Comparison of ENCODE assay signal across 11 cellular contexts in the genomic region with DNA sequence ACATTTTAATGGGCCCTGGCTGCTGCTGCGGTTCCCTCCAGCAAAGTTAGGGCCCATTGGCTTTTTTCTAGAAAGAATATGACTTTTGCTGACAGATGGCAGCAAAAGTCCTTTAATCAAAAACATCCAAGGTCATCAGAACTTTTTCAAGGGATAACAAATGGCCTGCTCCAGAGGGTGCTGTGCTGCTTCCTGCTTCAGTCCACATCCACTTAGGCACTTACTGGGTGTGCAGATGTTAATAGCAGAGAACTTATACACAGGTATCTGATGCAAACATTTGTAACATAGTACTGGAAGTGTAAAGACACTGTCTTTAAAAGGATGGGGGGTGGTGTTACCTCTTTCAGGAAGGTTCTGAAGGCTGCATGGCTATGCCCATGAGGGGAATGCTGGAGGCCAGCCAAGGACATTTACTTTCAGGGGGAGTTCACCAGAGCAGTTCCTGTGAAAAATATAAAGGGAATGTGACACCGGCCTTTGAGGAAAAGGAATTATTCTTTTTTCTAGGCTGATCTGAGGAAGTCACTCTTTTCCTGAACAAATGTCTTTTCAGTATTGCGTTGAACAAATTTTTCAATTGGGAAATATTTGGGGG. TPM values are rescaled to one million over a fixed set of nuclear protein-coding genes. Genes with fewer than 3 reads are reported as not detected.
A peak's percentile ranks its signal among the peaks of the same experiment; 100 is the strongest.
DNase-seq lines count a peak whose midpoint lies in the region; ATAC-seq, FAIRE-seq and TF ChIP-seq lines count a peak whose summit lies in the region.
"Had no signal": no experiment of that assay in that cellular context is flagged by ENCODE, and none has a peak within 500 bp of the region (broad histone marks: within the 10 kb centered on the region; RNA-seq: fewer than 3 reads in every experiment).

No MANE protein-coding gene starts in this region.

- TF ChIP-seq RAD21 in K562 (CRISPR knock-in tag; conservative IDR thresholded peaks at IDR 0.05 in 1 of 2, IDR thresholded peaks at IDR 0.05 in 1 of 2), result peak; percentile 13 to 53; a peak in 2 of 4 replicates

- intact Hi-C loops in CD4-positive, alpha-beta memory T cell (cut with micrococcal nuclease), result loop anchor here (5.0 kb wide), 1 partner anchor 133 kb away; the partner anchor contains the start of gene LNPK
- intact Hi-C loops in K562 (cut with micrococcal nuclease) (no loop called here), heart right ventricle (cut with DNase I) (loop anchor here in 2 of 10 donors (5.0 to 10.0 kb wide), 2 partner anchors 317 to 680 kb away; no protein-coding TSS in a partner anchor), heart left ventricle (cut with DNase I) (loop anchor here in 3 of 10 donors (5.0 to 10.0 kb wide), 3 partner anchors 677 to 682 kb away; no protein-coding TSS in a partner anchor), CD14-positive monocyte (cut with micrococcal nuclease) (loop anchor here in 1 of 2 donors (5.0 kb wide), 1 partner anchor 1798 kb away; no protein-coding TSS in a partner anchor)

- TF ChIP-seq POLR2A in K562 (conservative IDR thresholded peaks at IDR 0.05) (no peak), heart left ventricle (IDR thresholded peaks at IDR 0.05) (no peak)

- no peaks in the 10 kb centered on the region for H3F3A ChIP-seq in Loucy (ENCODE audit: low read depth)

- DNase-seq in CD4-positive, alpha-beta memory T cell, result no peak
- DNase-seq in K562 (ENCODE audit: extremely low read depth in 1 of 4, low spot score in 3 of 4), result no peak
- no peak for DNase-seq in nephron progenitor cell
- DNase-seq in heart right ventricle, result no peak
- no peak for DNase-seq in heart left ventricle
- DNase-seq in CD14-positive monocyte (ENCODE audit: low spot score), result no peak
- DNase-seq: activated CD4-positive, alpha-beta T cell treated with anti-CD3 and anti-CD28 coated beads, Interleukin-2, amount 10 ng/mL, durations not matched to agents 24 days and 14 days; thyroid gland had no signal

- no peak for FAIRE-seq in K562 (lab: Jason Lieb, UNC)

- POLR2A ChIA-PET in CD4-positive, alpha-beta memory T cell (lab: Charles Lee; ENCODE audit: partially characterized antibody), result no interaction called here
- POLR2A ChIA-PET in K562 (lab: Yijun Ruan, JAX), result no interaction called here

- H3K9me2 ChIP-seq in Loucy (replicated peaks; ENCODE audit: low read depth, low read length), result no peaks in the 10 kb centered on the region

- TF ChIP-seq CTCF in Loucy (conservative IDR thresholded peaks at IDR 0.05; ENCODE audit: low read length) (peak; percentile 25), K562 (IDR thresholded peaks at IDR 0.05 in 2 of 3, conservative IDR thresholded peaks at IDR 0.05 in 1 of 3; ENCODE audit: insufficient read depth in 2 of 3, low read depth in 1 of 3, low read length in 3 of 3) (0 out of 6 replicates have a peak, but pooled peaks of 1 of the 3 experiments have one; percentile 14), nephron progenitor cell (IDR thresholded peaks at IDR 0.05) (no peak), heart right ventricle (IDR thresholded peaks at IDR 0.05) (no peak), heart left ventricle (IDR thresholded peaks at IDR 0.05) (peak in 1 of 12 donors; percentile 12), CD14-positive monocyte (IDR thresholded peaks at IDR 0.05) (no peak)

- H3K4me2 ChIP-seq in Loucy (ENCODE audit: low read depth, low read length, poor library complexity, severe bottlenecking) (no peak overlapping the region), K562 (ENCODE audit: insufficient read depth, low read length) (no peak overlapping the region)

- H4K20me1 ChIP-seq in Loucy (ENCODE audit: insufficient read depth, low read length, poor library complexity, severe bottlenecking) (no peaks in the 10 kb centered on the region), K562 (replicated peaks; ENCODE audit: control insufficient read depth, insufficient read depth, low read length) (0 out of 2 replicates have a peak, but pooled peaks cover 2% of the 10 kb centered on the region)

- H2AFZ ChIP-seq in Loucy (ENCODE audit: low read length) (no peak overlapping the region), K562 (ENCODE audit: low read depth, low read length) (no peak overlapping the region)

- WGBS in K562 (ENCODE audit: insufficient coverage, low coverage, missing lambda C conversion rate), result 3% methylated on average over 3 of the region's 3 CpGs
- 30 to 33% methylated on average over 3 of the region's 3 CpGs for WGBS in heart right ventricle, 2 donors
- 29 to 34% (median 32%) methylated on average over 3 of the region's 3 CpGs for WGBS in heart left ventricle, 4 donors

- H3K9ac ChIP-seq in Loucy (ENCODE audit: low read depth, low read length, poor library complexity, severe bottlenecking) (no peak overlapping the region), K562 (ENCODE audit: insufficient read depth in 1 of 2, low read depth in 2 of 2, low read length in 2 of 2) (no peak overlapping the region)

- peak; percentile 32 for ATAC-seq in K562
- no peak for ATAC-seq in heart right ventricle
- ATAC-seq in heart left ventricle, result no peak
- ATAC-seq in HG03097 (IDR thresholded peaks at IDR 0.05; ENCODE audit: low FRiP score, unreplicated experiment), result no peak

- no peak overlapping the region for H3K4me3 ChIP-seq in CD4-positive, alpha-beta memory T cell (ENCODE audit: low read length in 2 of 2)
- H3K4me3 ChIP-seq in Loucy (ENCODE audit: low read length, poor library complexity, severe bottlenecking) (no peak overlapping the region), K562 (no peak overlapping the region), heart right ventricle (no peak overlapping the region), heart left ventricle (no peak overlapping the region)
- H3K4me3 ChIP-seq: thyroid gland had no signal

- peaks cover 92% of the 10 kb centered on the region for H3K27me3 ChIP-seq in CD4-positive, alpha-beta memory T cell (ENCODE audit: insufficient read depth, low read length)
- H3K27me3 ChIP-seq in Loucy (ENCODE audit: insufficient read depth, low read length, poor library complexity, severe bottlenecking), result no peaks in the 10 kb centered on the region
- H3K27me3 ChIP-seq in K562 (ENCODE audit: control insufficient read depth in 2 of 2, insufficient read depth in 2 of 2, low read length in 2 of 2), result peaks cover 46 to 68% of the 10 kb centered on the region in 2 experiments
- H3K27me3 ChIP-seq in heart right ventricle, result peaks cover 54 to 100% (median 99%) of the 10 kb centered on the region in 7 donors
- H3K27me3 ChIP-seq in heart left ventricle, result peaks cover 71 to 100% (median 99%) of the 10 kb centered on the region in 9 donors

- no TSS peak for BruUV-seq in K562 (replicated peaks; lab: Mats Ljungman, UMichigan)

- peaks cover 0 to 45% (median 41%) of the 10 kb centered on the region in 8 donors for H3K9me3 Mint-ChIP-seq in CD4-positive, alpha-beta memory T cell
- H3K9me3 Mint-ChIP-seq in nephron progenitor cell (no peaks in the 10 kb centered on the region), CD14-positive monocyte (peaks cover 0 to 45% (median 28%) of the 10 kb centered on the region in 7 donors)
- H3K9me3 Mint-ChIP-seq: activated CD4-positive, alpha-beta T cell treated with anti-CD3 and anti-CD28 coated beads, Interleukin-2, amount 10 ng/mL, durations not matched to agents 24 days and 14 days had no signal

- no peaks in the 10 kb centered on the region for H3K36me3 ChIP-seq in CD4-positive, alpha-beta memory T cell (ENCODE audit: insufficient read depth, low read length)
- H3K36me3 ChIP-seq in Loucy (ENCODE audit: insufficient read depth, low read length), result no peaks in the 10 kb centered on the region
- H3K36me3 ChIP-seq in K562 (ENCODE audit: control insufficient read depth, insufficient read depth, low read length), result no peaks in the 10 kb centered on the region
- H3K36me3 ChIP-seq in heart right ventricle, result no peaks in the 10 kb centered on the region
- H3K36me3 ChIP-seq in heart left ventricle, result no peaks in the 10 kb centered on the region
- H3K36me3 ChIP-seq: thyroid gland had no signal

- peak overlapping the region in 3 of 7 donors; percentile 35 to 70 (median 54) for H3K27ac Mint-ChIP-seq in CD4-positive, alpha-beta memory T cell
- H3K27ac Mint-ChIP-seq in nephron progenitor cell (peak overlapping the region; percentile 99), CD14-positive monocyte (no peak overlapping the region)
- H3K27ac Mint-ChIP-seq: activated CD4-positive, alpha-beta T cell treated with anti-CD3 and anti-CD28 coated beads, Interleukin-2, amount 10 ng/mL, durations not matched to agents 24 days and 14 days had no signal

- peaks cover 1 to 8% of the 10 kb centered on the region in 2 donors for H3K36me3 Mint-ChIP-seq in CD4-positive, alpha-beta memory T cell
- peaks cover 39% of the 10 kb centered on the region for H3K36me3 Mint-ChIP-seq in nephron progenitor cell (ENCODE audit: low read depth)
- H3K36me3 Mint-ChIP-seq in CD14-positive monocyte, result peaks cover 0 to 19% of the 10 kb centered on the region in 2 donors

- no peak overlapping the region for H3K27ac ChIP-seq in CD4-positive, alpha-beta memory T cell (ENCODE audit: low read depth, low read length)
- H3K27ac ChIP-seq in K562 (ENCODE audit: extremely low read depth, low read depth, low read length), result no peak overlapping the region
- peak overlapping the region in 1 of 10 donors; percentile 75 for H3K27ac ChIP-seq in heart right ventricle
- peak overlapping the region in 2 of 12 donors; percentile 75 to 81 for H3K27ac ChIP-seq in heart left ventricle
- H3K27ac ChIP-seq: thyroid gland had no signal

- CTCF ChIA-PET in CD4-positive, alpha-beta memory T cell (lab: Charles Lee; ENCODE audit: partially characterized antibody), result interaction anchor here (1.4 to 2.1 kb wide), 3 partner anchors 8 to 517 kb away, joined by 4 to 8 read pairs (median 6); no protein-coding TSS in a partner anchor
- CTCF ChIA-PET in K562 (lab: Yijun Ruan, JAX; ENCODE audit: low intra/inter-chr PET ratio), result interaction anchor here (1.7 kb wide), 1 partner anchor 8 kb away, joined by 4 read pairs; no protein-coding TSS in a partner anchor

- in situ Hi-C loops in K562 (cut with MboI), result loop anchor here (25.0 kb wide), 2 partner anchors 677 to 1627 kb away; no protein-coding TSS in a partner anchor

- H3K4me3 Mint-ChIP-seq in CD4-positive, alpha-beta memory T cell, result peak overlapping the region in 5 of 8 donors; percentile 54 to 77 (median 59)
- peak overlapping the region; percentile 100 for H3K4me3 Mint-ChIP-seq in nephron progenitor cell
- peak overlapping the region in 1 of 2 donors; percentile 88 for H3K4me3 Mint-ChIP-seq in CD14-positive monocyte

- no peak for TF ChIP-seq EP300 in K562 (IDR thresholded peaks at IDR 0.05; ENCODE audit: low read length)

- peaks cover 13 to 57% (median 40%) of the 10 kb centered on the region in 4 donors for H3K4me1 Mint-ChIP-seq in CD4-positive, alpha-beta memory T cell
- H3K4me1 Mint-ChIP-seq in nephron progenitor cell (peaks cover 34% of the 10 kb centered on the region), CD14-positive monocyte (peaks cover 37% of the 10 kb centered on the region)

- H3K4me1 ChIP-seq in CD4-positive, alpha-beta memory T cell (ENCODE audit: insufficient read depth, low read length), result peaks cover 39% of the 10 kb centered on the region
- H3K4me1 ChIP-seq in Loucy (ENCODE audit: insufficient read depth, low read length, poor library complexity, severe bottlenecking) (peaks cover 5% of the 10 kb centered on the region), K562 (replicated peaks in 1 of 2; ENCODE audit: control insufficient read depth in 2 of 2, insufficient read depth in 2 of 2, low read length in 2 of 2) (peaks cover 0 to 13% of the 10 kb centered on the region in 2 experiments; a peak in 2 of 5 replicates), heart right ventricle (peaks cover 0 to 32% (median 13%) of the 10 kb centered on the region in 9 donors), heart left ventricle (peaks cover 0 to 33% (median 10%) of the 10 kb centered on the region in 12 donors)

- H3K79me2 ChIP-seq in Loucy (ENCODE audit: insufficient read depth, low read length) (no peaks in the 10 kb centered on the region), K562 (ENCODE audit: control insufficient read depth, insufficient read depth, low read length) (no peaks in the 10 kb centered on the region)

- no peaks in the 10 kb centered on the region for H3K9me3 ChIP-seq in CD4-positive, alpha-beta memory T cell (ENCODE audit: control insufficient read depth in 1 of 2, low read length in 2 of 2)
- H3K9me3 ChIP-seq in Loucy (ENCODE audit: insufficient read depth, low read depth, low read length) (no peaks in the 10 kb centered on the region), K562 (replicated peaks; ENCODE audit: control insufficient read depth, insufficient read depth, low read depth, low read length) (no peaks in the 10 kb centered on the region), heart right ventricle (no peaks in the 10 kb centered on the region), heart left ventricle (no peaks in the 10 kb centered on the region)
- H3K9me3 ChIP-seq: thyroid gland had no signal

- no peaks in the 10 kb centered on the region for H3K9me1 ChIP-seq in K562 (ENCODE audit: control insufficient read depth, insufficient read depth, low read length)

- H3K27me3 Mint-ChIP-seq in CD4-positive, alpha-beta memory T cell, result peaks cover 74 to 79% of the 10 kb centered on the region in 2 donors
- H3K27me3 Mint-ChIP-seq in nephron progenitor cell (ENCODE audit: low read depth, poor library complexity) (peaks cover 15% of the 10 kb centered on the region), CD14-positive monocyte (ENCODE audit: low read depth in 3 of 3) (peaks cover 92 to 100% (median 92%) of the 10 kb centered on the region in 3 donors)

RNA-seq across cellular contexts. Expression of gene HOXD8, which starts 5.6 kb away (rescaled TPM):
- not detected for total RNA-seq in CD4-positive, alpha-beta memory T cell
- not detected for polyA plus RNA-seq in CD4-positive, alpha-beta memory T cell
- total RNA-seq in K562 (2011; cell fraction: chromatin; rRNA removed; ENCODE audit: low replicate concordance), result not detected in 2 replicates
- total RNA-seq in K562 (2011; cell fraction: nucleolus; rRNA removed), result not detected in 2 replicates
- total RNA-seq in K562 (2011; cell fraction: nucleoplasm; rRNA removed), result not detected in 2 replicates
- total RNA-seq in K562 (2014; rRNA removed) (not detected in 2 replicates), K562 (2014; rRNA removed; fragmentation: Illumina TruSeq; extraction: Trizol) (0.15 TPM in 1 of 2 replicates, not detected in the other), K562 (2015; rRNA removed; fragmentation: Illumina TruSeq; extraction: Trizol) (not detected in 2 replicates), K562 (2021) (not detected in 2 replicates), heart right ventricle (1 to 10 TPM in 1 of 10 donors, under 1 TPM in 7, not detected in 2; 0.26 to 1.5 (median 0.42) TPM), heart left ventricle (1 to 10 TPM in 3 of 9 donors, under 1 TPM in 6; 0.37 to 1.8 (median 0.59) TPM)
- polyA plus RNA-seq in K562 (2011; rRNA removed) (not detected in 2 replicates), K562 (2014; fragmentation: Illumina TruSeq; extraction: Trizol) (not detected in 2 replicates), K562 (2014; fragmentation: Nextera tagmentation; extraction: Ambion mirVana) (under 1 TPM in 1 of 2 experiments, not detected in 1; 0.04 TPM), K562 (2014; rRNA removed) (0.30 TPM in 1 of 2 replicates, not detected in the other), heart right ventricle (under 1 TPM; 0.35 to 0.59 TPM), heart left ventricle (under 1 TPM; 0.21 to 0.42 TPM), CD14-positive monocyte (not detected)
- polyA plus RNA-seq in K562 (2011; cell fraction: cytosol; rRNA removed), result not detected in 2 replicates
- not detected in 2 replicates for polyA plus RNA-seq in K562 (2011; cell fraction: nucleus; rRNA removed)
- 0.57 TPM in 1 of 2 replicates, not detected in the other for polyA plus RNA-seq in K562 (2012)
- polyA minus RNA-seq in K562 (2011; rRNA and poly(A)+ RNA removed), result not detected in 2 replicates
- not detected in 2 replicates for polyA minus RNA-seq in K562 (2011; cell fraction: cytosol; rRNA and poly(A)+ RNA removed)
- polyA minus RNA-seq in K562 (2011; cell fraction: nucleus; rRNA and poly(A)+ RNA removed), result 0.22 TPM in 1 of 2 replicates, not detected in the other
- total RNA-seq: activated CD4-positive, alpha-beta T cell treated with anti-CD3 and anti-CD28 coated beads, Interleukin-2, amount 10 ng/mL, durations not matched to agents 24 days and 14 days; fibroblast of lung had no signal
- polyA plus RNA-seq: fibroblast of lung had no signal

RNA-seq across cellular contexts. Expression of gene HOXD9, which starts 12.6 kb away (rescaled TPM):
- not detected for total RNA-seq in CD4-positive, alpha-beta memory T cell
- polyA plus RNA-seq in CD4-positive, alpha-beta memory T cell, result not detected
- not detected in 2 replicates for total RNA-seq in K562 (2011; cell fraction: chromatin; rRNA removed; ENCODE audit: low replicate concordance)
- total RNA-seq in K562 (2011; cell fraction: nucleolus; rRNA removed), result not detected in 2 replicates
- not detected in 2 replicates for total RNA-seq in K562 (2011; cell fraction: nucleoplasm; rRNA removed)
- total RNA-seq in K562 (2014; rRNA removed) (not detected in 2 replicates), K562 (2014; rRNA removed; fragmentation: Illumina TruSeq; extraction: Trizol) (not detected in 2 replicates), K562 (2015; rRNA removed; fragmentation: Illumina TruSeq; extraction: Trizol) (not detected in 2 replicates), K562 (2021) (not detected in 2 replicates), heart right ventricle (under 1 TPM in 2 of 10 donors, not detected in 8; 0.15 to 0.29 TPM), heart left ventricle (under 1 TPM in 2 of 9 donors, not detected in 7; 0.40 to 0.43 TPM)
- polyA plus RNA-seq in K562 (2011; rRNA removed) (not detected in 2 replicates), K562 (2014; fragmentation: Illumina TruSeq; extraction: Trizol) (not detected in 2 replicates), K562 (2014; fragmentation: Nextera tagmentation; extraction: Ambion mirVana) (not detected), K562 (2014; rRNA removed) (not detected in 2 replicates), heart right ventricle (under 1 TPM; 0.16 to 0.29 TPM), heart left ventricle (under 1 TPM in 1 of 2 donors, not detected in 1; 0.23 TPM), CD14-positive monocyte (not detected)
- polyA plus RNA-seq in K562 (2011; cell fraction: cytosol; rRNA removed), result not detected in 2 replicates
- polyA plus RNA-seq in K562 (2011; cell fraction: nucleus; rRNA removed), result not detected in 2 replicates
- not detected in 2 replicates for polyA plus RNA-seq in K562 (2012)
- polyA minus RNA-seq in K562 (2011; rRNA and poly(A)+ RNA removed), result not detected in 2 replicates
- not detected in 2 replicates for polyA minus RNA-seq in K562 (2011; cell fraction: cytosol; rRNA and poly(A)+ RNA removed)
- polyA minus RNA-seq in K562 (2011; cell fraction: nucleus; rRNA and poly(A)+ RNA removed), result not detected in 2 replicates
- total RNA-seq: activated CD4-positive, alpha-beta T cell treated with anti-CD3 and anti-CD28 coated beads, Interleukin-2, amount 10 ng/mL, durations not matched to agents 24 days and 14 days; fibroblast of lung had no signal
- polyA plus RNA-seq: fibroblast of lung had no signal

RNA-seq across cellular contexts. Expression of gene HOXD4, which starts 16.3 kb away (rescaled TPM):
- not detected for total RNA-seq in CD4-positive, alpha-beta memory T cell
- polyA plus RNA-seq in CD4-positive, alpha-beta memory T cell, result not detected
- not detected in 2 replicates for total RNA-seq in K562 (2011; cell fraction: chromatin; rRNA removed; ENCODE audit: low replicate concordance)
- total RNA-seq in K562 (2011; cell fraction: nucleolus; rRNA removed), result not detected in 2 replicates
- total RNA-seq in K562 (2011; cell fraction: nucleoplasm; rRNA removed), result not detected in 2 replicates
- total RNA-seq in K562 (2014; rRNA removed) (not detected in 2 replicates), K562 (2014; rRNA removed; fragmentation: Illumina TruSeq; extraction: Trizol) (not detected in 2 replicates), K562 (2015; rRNA removed; fragmentation: Illumina TruSeq; extraction: Trizol) (not detected in 2 replicates), K562 (2021) (not detected in 2 replicates), heart right ventricle (under 1 TPM in 8 of 10 donors, not detected in 2; 0.21 to 0.69 (median 0.40) TPM), heart left ventricle (under 1 TPM in 7 of 9 donors, not detected in 2; 0.17 to 0.96 (median 0.42) TPM)
- polyA plus RNA-seq in K562 (2011; rRNA removed) (not detected in 2 replicates), K562 (2014; fragmentation: Illumina TruSeq; extraction: Trizol) (not detected in 2 replicates), K562 (2014; fragmentation: Nextera tagmentation; extraction: Ambion mirVana) (not detected), K562 (2014; rRNA removed) (not detected in 2 replicates), heart right ventricle (1 to 10 TPM in 1 of 2 donors, under 1 TPM in 1; 0.13 to 1.6 TPM), heart left ventricle (under 1 TPM; 0.10 to 0.19 TPM), CD14-positive monocyte (not detected)
- 0.04 TPM in 1 of 2 replicates, not detected in the other for polyA plus RNA-seq in K562 (2011; cell fraction: cytosol; rRNA removed)
- not detected in 2 replicates for polyA plus RNA-seq in K562 (2011; cell fraction: nucleus; rRNA removed)
- polyA plus RNA-seq in K562 (2012), result 0.11 TPM in 1 of 2 replicates, not detected in the other
- polyA minus RNA-seq in K562 (2011; rRNA and poly(A)+ RNA removed), result not detected in 2 replicates
- not detected in 2 replicates for polyA minus RNA-seq in K562 (2011; cell fraction: cytosol; rRNA and poly(A)+ RNA removed)
- polyA minus RNA-seq in K562 (2011; cell fraction: nucleus; rRNA and poly(A)+ RNA removed), result not detected in 2 replicates
- total RNA-seq: activated CD4-positive, alpha-beta T cell treated with anti-CD3 and anti-CD28 coated beads, Interleukin-2, amount 10 ng/mL, durations not matched to agents 24 days and 14 days; fibroblast of lung had no signal
- polyA plus RNA-seq: fibroblast of lung had no signal

RNA-seq across cellular contexts. Expression of gene HOXD10, which starts 18.5 kb away (rescaled TPM):
- total RNA-seq in CD4-positive, alpha-beta memory T cell, result not detected
- not detected for polyA plus RNA-seq in CD4-positive, alpha-beta memory T cell
- total RNA-seq in K562 (2011; cell fraction: chromatin; rRNA removed; ENCODE audit: low replicate concordance), result not detected in 2 replicates
- not detected in 2 replicates for total RNA-seq in K562 (2011; cell fraction: nucleolus; rRNA removed)
- not detected in 2 replicates for total RNA-seq in K562 (2011; cell fraction: nucleoplasm; rRNA removed)
- total RNA-seq in K562 (2014; rRNA removed), result not detected in 2 replicates
- total RNA-seq in K562 (2014; rRNA removed; fragmentation: Illumina TruSeq; extraction: Trizol), result not detected in 2 replicates
- total RNA-seq in K562 (2015; rRNA removed; fragmentation: Illumina TruSeq; extraction: Trizol), result not detected in 2 replicates
- not detected in 2 replicates for total RNA-seq in K562 (2021)
- not detected in 2 replicates for polyA plus RNA-seq in K562 (2011; rRNA removed)
- not detected in 2 replicates for polyA plus RNA-seq in K562 (2011; cell fraction: cytosol; rRNA removed)
- not detected in 2 replicates for polyA plus RNA-seq in K562 (2011; cell fraction: nucleus; rRNA removed)
- not detected in 2 replicates for polyA plus RNA-seq in K562 (2012)
- polyA plus RNA-seq in K562 (2014; fragmentation: Illumina TruSeq; extraction: Trizol), result not detected in 2 replicates
- polyA plus RNA-seq in K562 (2014; fragmentation: Nextera tagmentation; extraction: Ambion mirVana), result not detected
- not detected in 2 replicates for polyA plus RNA-seq in K562 (2014; rRNA removed)
- not detected in 2 replicates for polyA minus RNA-seq in K562 (2011; rRNA and poly(A)+ RNA removed)
- polyA minus RNA-seq in K562 (2011; cell fraction: cytosol; rRNA and poly(A)+ RNA removed), result not detected in 2 replicates
- not detected in 2 replicates for polyA minus RNA-seq in K562 (2011; cell fraction: nucleus; rRNA and poly(A)+ RNA removed)
- not detected for total RNA-seq in heart right ventricle
- polyA plus RNA-seq in heart right ventricle, result not detected
- under 1 TPM in 1 of 9 donors, not detected in 8; 0.43 TPM for total RNA-seq in heart left ventricle
- polyA plus RNA-seq in heart left ventricle, result under 1 TPM in 1 of 2 donors, not detected in 1; 0.03 TPM
- not detected for polyA plus RNA-seq in CD14-positive monocyte
- total RNA-seq: activated CD4-positive, alpha-beta T cell treated with anti-CD3 and anti-CD28 coated beads, Interleukin-2, amount 10 ng/mL, durations not matched to agents 24 days and 14 days; fibroblast of lung had no signal
- polyA plus RNA-seq: fibroblast of lung had no signal

RNA-seq across cellular contexts. Expression of gene HOXD3, which starts 22.0 kb away (rescaled TPM):
- total RNA-seq in CD4-positive, alpha-beta memory T cell, result not detected
- not detected for polyA plus RNA-seq in CD4-positive, alpha-beta memory T cell
- total RNA-seq in K562 (2011; cell fraction: chromatin; rRNA removed; ENCODE audit: low replicate concordance), result not detected in 2 replicates
- not detected in 2 replicates for total RNA-seq in K562 (2011; cell fraction: nucleolus; rRNA removed)
- total RNA-seq in K562 (2011; cell fraction: nucleoplasm; rRNA removed), result not detected in 2 replicates
- total RNA-seq in K562 (2014; rRNA removed), result not detected in 2 replicates
- not detected in 2 replicates for total RNA-seq in K562 (2014; rRNA removed; fragmentation: Illumina TruSeq; extraction: Trizol)
- total RNA-seq in K562 (2015; rRNA removed; fragmentation: Illumina TruSeq; extraction: Trizol), result not detected in 2 replicates
- total RNA-seq in K562 (2021), result not detected in 2 replicates
- polyA plus RNA-seq in K562 (2011; rRNA removed), result not detected in 2 replicates
- polyA plus RNA-seq in K562 (2011; cell fraction: cytosol; rRNA removed), result not detected in 2 replicates
- not detected in 2 replicates for polyA plus RNA-seq in K562 (2011; cell fraction: nucleus; rRNA removed)
- polyA plus RNA-seq in K562 (2012), result not detected in 2 replicates
- polyA plus RNA-seq in K562 (2014; fragmentation: Illumina TruSeq; extraction: Trizol), result not detected in 2 replicates
- not detected for polyA plus RNA-seq in K562 (2014; fragmentation: Nextera tagmentation; extraction: Ambion mirVana)
- polyA plus RNA-seq in K562 (2014; rRNA removed), result not detected in 2 replicates
- polyA minus RNA-seq in K562 (2011; rRNA and poly(A)+ RNA removed), result not detected in 2 replicates
- not detected in 2 replicates for polyA minus RNA-seq in K562 (2011; cell fraction: cytosol; rRNA and poly(A)+ RNA removed)
- polyA minus RNA-seq in K562 (2011; cell fraction: nucleus; rRNA and poly(A)+ RNA removed), result not detected in 2 replicates
- total RNA-seq in heart right ventricle, result 1 to 10 TPM in 1 of 10 donors, under 1 TPM in 4, not detected in 5; 0.17 to 1.1 (median 0.28) TPM
- under 1 TPM; 0.10 to 0.15 TPM for polyA plus RNA-seq in heart right ventricle
- 1 to 10 TPM in 2 of 9 donors, under 1 TPM in 7; 0.35 to 1.4 (median 0.56) TPM for total RNA-seq in heart left ventricle
- under 1 TPM; 0.04 to 0.30 TPM for polyA plus RNA-seq in heart left ventricle
- polyA plus RNA-seq in CD14-positive monocyte, result not detected
- total RNA-seq: activated CD4-positive, alpha-beta T cell treated with anti-CD3 and anti-CD28 coated beads, Interleukin-2, amount 10 ng/mL, durations not matched to agents 24 days and 14 days; fibroblast of lung had no signal
- polyA plus RNA-seq: fibroblast of lung had no signal
